15 cellular contexts compared by ENCODE assay signal in genomic region chr20:44637042-44637441, GRCh38.
"Had no signal": no experiment of that assay in that cellular context is flagged by ENCODE, and none has a peak within 500 bp of the region (broad histone marks: within the 10 kb centered on the region; RNA-seq: fewer than 3 reads in every experiment).

No MANE protein-coding gene starts in this region.

- H3K27me3 ChIP-seq: body of pancreas, foreskin keratinocyte, transverse colon, uterus had no signal

- ATAC-seq: body of pancreas; effector memory CD8-positive, alpha-beta T cell; foreskin keratinocyte; natural killer cell; stimulated activated naive CD8-positive, alpha-beta T cell treated with anti-CD3 and anti-CD28 coated beads, Interleukin-15, Interleukin-2, amounts not matched to agents 100 U/mL and 50 U/mL, for 24 hours had no signal

- H3K4me3 ChIP-seq: body of pancreas, lower lobe of right lung, transverse colon, uterus had no signal

- H3K27ac Mint-ChIP-seq: activated naive CD8-positive, alpha-beta T cell had no signal

- H3K9me3 ChIP-seq: body of pancreas, lower lobe of right lung, transverse colon, uterus had no signal

- DNase-seq: activated CD4-positive, alpha-beta T cell treated with anti-CD3 and anti-CD28 coated beads, Interleukin-2, amount 50 U/mL, for 4 hours; activated T-cell treated with anti-CD3 and anti-CD28 coated beads for 4 hours; body of pancreas; caudate nucleus; effector memory CD8-positive, alpha-beta T cell; foreskin keratinocyte; lower lobe of right lung; natural killer cell; nucleus accumbens; retina; stimulated activated CD4-positive, alpha-beta T cell treated with anti-CD3 and anti-CD28 coated beads, Interleukin-2, amount 100 ng/mL, for 24 hours; stimulated activated naive CD8-positive, alpha-beta T cell treated with anti-CD3 and anti-CD28 coated beads, Interleukin-15, Interleukin-2, amounts not matched to agents 100 U/mL and 50 U/mL, for 24 hours; transverse colon had no signal

- H3K4me3 Mint-ChIP-seq: activated naive CD8-positive, alpha-beta T cell; effector memory CD8-positive, alpha-beta T cell; natural killer cell had no signal

- H3K36me3 Mint-ChIP-seq: natural killer cell had no signal

- H3K36me3 ChIP-seq: transverse colon, uterus had no signal

- H3K27me3 Mint-ChIP-seq: activated naive CD8-positive, alpha-beta T cell; effector memory CD8-positive, alpha-beta T cell had no signal

- H3K27ac ChIP-seq: body of pancreas, foreskin keratinocyte, lower lobe of right lung, uterus had no signal

- H3K4me1 ChIP-seq: uterus had no signal

- H3K9me3 Mint-ChIP-seq: effector memory CD8-positive, alpha-beta T cell; natural killer cell had no signal
